1 cellular context compared by ENCODE assay signal in the genomic region with DNA sequence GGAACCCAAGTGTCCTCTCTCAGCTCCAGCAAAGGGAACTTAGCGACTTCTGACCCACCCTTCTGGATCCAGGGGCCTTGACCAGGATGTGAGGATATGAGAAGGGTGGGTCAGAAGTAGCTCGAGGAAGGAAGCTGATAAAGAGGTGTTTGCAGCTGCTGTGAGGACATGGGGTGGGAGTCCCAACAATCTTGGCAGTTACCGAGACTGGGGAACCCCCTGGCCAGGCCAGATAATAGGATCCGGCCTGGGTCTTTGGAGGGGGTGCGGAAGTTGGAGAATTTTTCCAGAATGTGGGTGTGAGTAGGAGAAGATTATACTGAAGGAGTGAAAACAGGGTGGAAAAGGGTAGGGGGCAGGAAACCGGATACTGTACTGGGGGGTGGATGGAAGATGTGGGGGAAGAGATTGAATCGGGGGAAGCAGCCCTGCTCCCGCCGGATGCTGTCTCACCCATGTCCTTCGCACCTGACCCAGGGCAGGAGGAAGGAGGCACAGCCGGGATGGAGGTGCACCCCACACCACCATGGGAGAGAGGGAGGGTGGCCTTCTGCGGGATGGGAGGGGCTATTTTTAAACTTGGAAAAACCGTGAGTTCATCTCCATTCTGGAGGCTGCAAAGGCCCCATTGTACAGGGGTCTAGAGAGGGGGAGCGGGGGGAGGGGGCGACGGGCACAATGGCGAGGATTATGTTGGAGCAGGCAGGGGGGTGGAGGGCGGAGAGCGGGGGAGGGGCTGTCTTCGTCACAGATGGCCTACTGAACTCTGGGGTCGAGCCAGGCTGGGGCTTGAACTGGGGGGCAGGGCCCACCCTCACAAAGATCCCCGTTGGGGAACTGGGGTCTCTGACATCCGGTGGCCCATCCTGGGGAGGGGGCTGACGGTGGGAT.
TF ChIP-seq lines count a peak whose summit lies in the region.

No MANE protein-coding gene starts in this region.

TF ChIP-seq in GM23338, 12 proteins besides CTCF, POLR2A, EP300 and RAD21:
- TF ChIP-seq, protein P1, sequence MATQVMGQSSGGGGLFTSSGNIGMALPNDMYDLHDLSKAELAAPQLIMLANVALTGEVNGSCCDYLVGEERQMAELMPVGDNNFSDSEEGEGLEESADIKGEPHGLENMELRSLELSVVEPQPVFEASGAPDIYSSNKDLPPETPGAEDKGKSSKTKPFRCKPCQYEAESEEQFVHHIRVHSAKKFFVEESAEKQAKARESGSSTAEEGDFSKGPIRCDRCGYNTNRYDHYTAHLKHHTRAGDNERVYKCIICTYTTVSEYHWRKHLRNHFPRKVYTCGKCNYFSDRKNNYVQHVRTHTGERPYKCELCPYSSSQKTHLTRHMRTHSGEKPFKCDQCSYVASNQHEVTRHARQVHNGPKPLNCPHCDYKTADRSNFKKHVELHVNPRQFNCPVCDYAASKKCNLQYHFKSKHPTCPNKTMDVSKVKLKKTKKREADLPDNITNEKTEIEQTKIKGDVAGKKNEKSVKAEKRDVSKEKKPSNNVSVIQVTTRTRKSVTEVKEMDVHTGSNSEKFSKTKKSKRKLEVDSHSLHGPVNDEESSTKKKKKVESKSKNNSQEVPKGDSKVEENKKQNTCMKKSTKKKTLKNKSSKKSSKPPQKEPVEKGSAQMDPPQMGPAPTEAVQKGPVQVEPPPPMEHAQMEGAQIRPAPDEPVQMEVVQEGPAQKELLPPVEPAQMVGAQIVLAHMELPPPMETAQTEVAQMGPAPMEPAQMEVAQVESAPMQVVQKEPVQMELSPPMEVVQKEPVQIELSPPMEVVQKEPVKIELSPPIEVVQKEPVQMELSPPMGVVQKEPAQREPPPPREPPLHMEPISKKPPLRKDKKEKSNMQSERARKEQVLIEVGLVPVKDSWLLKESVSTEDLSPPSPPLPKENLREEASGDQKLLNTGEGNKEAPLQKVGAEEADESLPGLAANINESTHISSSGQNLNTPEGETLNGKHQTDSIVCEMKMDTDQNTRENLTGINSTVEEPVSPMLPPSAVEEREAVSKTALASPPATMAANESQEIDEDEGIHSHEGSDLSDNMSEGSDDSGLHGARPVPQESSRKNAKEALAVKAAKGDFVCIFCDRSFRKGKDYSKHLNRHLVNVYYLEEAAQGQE (IDR thresholded peaks at IDR 0.05; ENCODE audit: unreplicated experiment), result peak; percentile 22
- no peak for TF ChIP-seq JUNB (IDR thresholded peaks at IDR 0.05; ENCODE audit: unreplicated experiment)
